In the genomic region with DNA sequence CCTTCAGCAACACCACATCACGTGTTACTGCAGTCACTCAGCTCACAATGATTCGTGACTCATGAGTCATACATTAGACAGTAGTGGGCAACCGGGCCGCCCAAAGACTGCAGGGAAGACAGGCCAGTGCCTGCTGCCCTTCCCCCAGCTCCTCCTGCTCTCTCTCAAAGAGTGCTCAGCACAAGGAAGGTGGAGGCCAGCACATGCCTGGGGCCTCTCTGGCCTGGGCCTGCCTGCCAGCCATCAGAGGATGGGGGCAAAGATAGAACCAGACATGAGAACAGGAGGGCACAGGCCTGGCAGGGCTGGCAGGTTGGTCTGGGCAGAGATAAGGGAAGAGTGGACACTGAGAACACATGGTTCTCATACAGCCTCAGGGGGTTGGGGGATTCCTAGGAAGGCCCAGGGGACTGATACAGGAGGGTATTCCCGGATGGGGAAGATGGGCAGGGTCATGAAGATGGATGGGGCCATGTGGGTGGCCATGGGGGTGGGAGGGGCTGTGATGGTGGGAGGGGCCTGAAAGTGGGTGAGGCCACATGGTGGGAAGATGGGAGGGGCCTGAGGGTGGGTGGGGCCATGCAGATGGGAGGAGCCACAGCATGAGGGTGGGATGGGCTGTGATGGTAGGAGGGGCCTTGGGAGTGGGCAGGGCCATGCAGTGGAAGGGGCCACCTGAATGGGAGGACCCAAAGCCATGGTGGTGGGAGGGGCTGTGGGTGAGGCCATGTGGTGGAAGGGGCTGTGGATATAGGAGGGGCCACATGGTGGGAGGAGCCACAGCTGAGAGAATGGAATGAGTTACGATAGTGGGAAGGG, we compare ENCODE assay signal across 7 cellular contexts. TPM values are rescaled to one million over a fixed set of nuclear protein-coding genes. Genes with fewer than 3 reads are reported as not detected.
A peak's percentile ranks its signal among the peaks of the same experiment; 100 is the strongest.
DNase-seq lines count a peak whose midpoint lies in the region; ATAC-seq and TF ChIP-seq lines count a peak whose summit lies in the region.

No MANE protein-coding gene starts in this region.

- CTCF ChIA-PET in activated B cell treated with CpG ODN at 0.5 μM for 24 hours (lab: Charles Lee) = no interaction called here

- no peaks in the 10 kb centered on the region for H3K9me3 Mint-ChIP-seq in activated B cell treated with CpG ODN at 0.5 μM for 24 hours

- H3K4me3 ChIP-seq in ascending aorta = no peak overlapping the region

- DNase-seq in EL = peak; percentile 95
- no peak for DNase-seq in activated B cell treated with CpG ODN at 0.5 μM for 24 hours
- DNase-seq in left cardiac atrium = no peak
- peak; percentile 44 for DNase-seq in stimulated activated naive CD8-positive, alpha-beta T cell treated with anti-CD3 and anti-CD28 coated beads, Interleukin-15, Interleukin-2, amounts not matched to agents 100 U/mL and 50 U/mL, for 24 hours
- no peak for DNase-seq in NCI-H748 (lab: John Stamatoyannopoulos, UW; ENCODE audit: unreplicated experiment)
- DNase-seq in ascending aorta (ENCODE audit: low spot score in 2 of 2) = no peak

- no peaks in the 10 kb centered on the region for H3K4me1 Mint-ChIP-seq in activated B cell treated with CpG ODN at 0.5 μM for 24 hours

- H3K36me3 ChIP-seq in ascending aorta = peaks cover 26 to 54% of the 10 kb centered on the region in 2 donors

- H3K27me3 ChIP-seq in ascending aorta = no peaks in the 10 kb centered on the region

- no peaks in the 10 kb centered on the region for H3K36me3 Mint-ChIP-seq in activated B cell treated with CpG ODN at 0.5 μM for 24 hours (ENCODE audit: low read depth)

- no peak overlapping the region for H3K4me3 Mint-ChIP-seq in activated B cell treated with CpG ODN at 0.5 μM for 24 hours

- H3K27ac ChIP-seq in ascending aorta = peak overlapping the region in 1 of 2 donors; percentile 61

- ATAC-seq in HG02973 (IDR thresholded peaks at IDR 0.05; ENCODE audit: unreplicated experiment) = peak; percentile 52
- peak; percentile 76 for ATAC-seq in activated B cell treated with CpG ODN at 0.5 μM for 24 hours (ENCODE audit: low read depth)
- peak; percentile 36 to 62 for ATAC-seq in left cardiac atrium
- ATAC-seq in stimulated activated naive CD8-positive, alpha-beta T cell treated with anti-CD3 and anti-CD28 coated beads, Interleukin-15, Interleukin-2, amounts not matched to agents 100 U/mL and 50 U/mL, for 24 hours = peak; percentile 53

- H3K4me1 ChIP-seq in ascending aorta = peaks cover 0 to 2% of the 10 kb centered on the region in 2 donors

- intact Hi-C loops in activated B cell treated with CpG ODN at 0.5 μM for 24 hours (cut with micrococcal nuclease) = no loop called here
- intact Hi-C loops in left cardiac atrium (cut with DNase I) = loop anchor here in 1 of 2 donors (5.0 kb wide), 1 partner anchor 33 kb away; no protein-coding TSS in a partner anchor
- intact Hi-C loops in ascending aorta (cut with DNase I) = no loop called here

- H3K27ac Mint-ChIP-seq in activated B cell treated with CpG ODN at 0.5 μM for 24 hours = no peak overlapping the region

- POLR2A ChIA-PET in activated B cell treated with CpG ODN at 0.5 μM for 24 hours (lab: Charles Lee) = interaction anchor here (0.5 kb wide), 1 partner anchor 17 kb away, joined by 6 read pairs; no protein-coding TSS in a partner anchor

- TF ChIP-seq CTCF in activated B cell treated with CpG ODN at 0.5 μM for 24 hours (IDR thresholded peaks at IDR 0.05) (no peak), ascending aorta (IDR thresholded peaks at IDR 0.05) (no peak)

- H3K27me3 Mint-ChIP-seq in activated B cell treated with CpG ODN at 0.5 μM for 24 hours = no peaks in the 10 kb centered on the region

- no peaks in the 10 kb centered on the region for H3K9me3 ChIP-seq in ascending aorta

RNA-seq across cellular contexts. Expression of gene KATNB1, which starts 29.0 kb away (rescaled TPM):
- total RNA-seq in activated B cell treated with CpG ODN at 0.5 μM for 24 hours (16.8 and 19.4 TPM in 2 replicates), left cardiac atrium (10 to 100 TPM; 11.2 to 11.7 TPM), ascending aorta (35.3 TPM)

RNA-seq across cellular contexts. Expression of gene KIFC3, which starts 37.7 kb away (rescaled TPM):
- total RNA-seq in activated B cell treated with CpG ODN at 0.5 μM for 24 hours = 0.27 and 0.29 TPM in 2 replicates
- 10 to 100 TPM; 37.1 to 55.4 TPM for total RNA-seq in left cardiac atrium
- total RNA-seq in ascending aorta = 54.9 TPM

Comparison
In these comparisons a context has a peak if more than half of its experiments do, and no peak if none do; other contexts are left out.
1. DNase-seq: peak in EL (single experiment) and stimulated activated naive CD8-positive, alpha-beta T cell treated with anti-CD3 and anti-CD28 coated beads, Interleukin-15, Interleukin-2, amounts not matched to agents 100 U/mL and 50 U/mL, for 24 hours (single experiment); none in activated B cell treated with CpG ODN at 0.5 μM for 24 hours (single experiment), left cardiac atrium (single experiment), NCI-H748 (single experiment) and ascending aorta (0 of 2).
2. RNA of gene KIFC3, which starts 37.7 kb away (total RNA-seq): 37.1 to 55.4 TPM in left cardiac atrium and 54.9 TPM in ascending aorta (single experiment); 0.27 to 0.29 TPM in activated B cell treated with CpG ODN at 0.5 μM for 24 hours; every median in the first group is over 10 times any median in the second.
3. Peak in every context shown above with its lines, with median percentiles within 50 percentile points of each other: ATAC-seq.